Comparison of ENCODE assay signal across 14 cellular contexts in genomic region chr4:169773889-169774288, GRCh38. TPM values are rescaled to one million over a fixed set of nuclear protein-coding genes. Genes with fewer than 3 reads are reported as not detected.
DNase-seq lines count a peak whose midpoint lies in the region; ATAC-seq and TF ChIP-seq lines count a peak whose summit lies in the region.
"Had no signal": no experiment of that assay in that cellular context is flagged by ENCODE, and none has a peak within 500 bp of the region (broad histone marks: within the 10 kb centered on the region; RNA-seq: fewer than 3 reads in every experiment).

No MANE protein-coding gene starts in this region.

- TF ChIP-seq CTCF in GM23338 (conservative IDR thresholded peaks at IDR 0.05; ENCODE audit: low read depth in 2 of 2), result no peak
- no peak for TF ChIP-seq CTCF in hepatocyte (IDR thresholded peaks at IDR 0.05; ENCODE audit: poor library complexity)

- intact Hi-C loops in activated CD4-positive, alpha-beta memory T cell treated with anti-CD3 and anti-CD28 coated beads for 36 hours (cut with micrococcal nuclease), result no loop called here

- H3K9me3 ChIP-seq in hepatocyte (ENCODE audit: low read depth), result no peaks in the 10 kb centered on the region

- no peaks in the 10 kb centered on the region for H3K79me2 ChIP-seq in GM23338 (replicated peaks; ENCODE audit: insufficient read depth)
- no peaks in the 10 kb centered on the region for H3K79me2 ChIP-seq in hepatocyte

- H3K4me3 ChIP-seq in GM23338 (peak overlapping the region; percentile 74; the same call in 1 of the 2 replicates), hepatocyte (no peak overlapping the region)
- H3K4me3 ChIP-seq: GM12878 had no signal

- no peaks in the 10 kb centered on the region for H3K36me3 ChIP-seq in GM23338 (ENCODE audit: insufficient read depth)
- no peaks in the 10 kb centered on the region for H3K36me3 ChIP-seq in hepatocyte (replicated peaks; ENCODE audit: insufficient read depth, low read depth)

- peaks cover 8% of the 10 kb centered on the region for H3K27me3 Mint-ChIP-seq in GM23338 (ENCODE audit: insufficient read depth, low read depth, poor library complexity)
- peaks cover 21% of the 10 kb centered on the region for H3K27me3 Mint-ChIP-seq in activated CD4-positive, alpha-beta memory T cell treated with anti-CD3 and anti-CD28 coated beads for 36 hours

- WGBS in hepatocyte (ENCODE audit: low lambda C conversion rate, missing lambda C conversion rate), result 88% methylated on average over 7 of the region's 7 CpGs

- CTCF ChIA-PET in activated CD4-positive, alpha-beta memory T cell treated with anti-CD3 and anti-CD28 coated beads for 36 hours (lab: Charles Lee), result no interaction called here

- H3K9me3 Mint-ChIP-seq in GM23338, result peaks cover 2% of the 10 kb centered on the region; the same call in 2 of the 3 replicates
- H3K9me3 Mint-ChIP-seq in activated CD4-positive, alpha-beta memory T cell treated with anti-CD3 and anti-CD28 coated beads for 36 hours, result no peaks in the 10 kb centered on the region
- H3K9me3 Mint-ChIP-seq: CD4-positive, alpha-beta T cell had no signal

- H3K4me1 ChIP-seq in GM23338 (ENCODE audit: insufficient read depth) (peaks cover 5% of the 10 kb centered on the region; the same call in 1 of the 2 replicates), hepatocyte (ENCODE audit: insufficient read depth) (peaks cover 8% of the 10 kb centered on the region)

- POLR2A ChIA-PET in activated CD4-positive, alpha-beta memory T cell treated with anti-CD3 and anti-CD28 coated beads for 36 hours (lab: Charles Lee), result no interaction called here

- H3K4me3 Mint-ChIP-seq in GM23338, result no peak overlapping the region
- no peak overlapping the region for H3K4me3 Mint-ChIP-seq in activated CD4-positive, alpha-beta memory T cell treated with anti-CD3 and anti-CD28 coated beads for 36 hours
- H3K4me3 Mint-ChIP-seq: H9 had no signal

- H2AFZ ChIP-seq in GM23338, result peak overlapping the region; percentile 98
- no peak overlapping the region for H2AFZ ChIP-seq in hepatocyte

- H4K20me1 ChIP-seq in GM23338 (replicated peaks; ENCODE audit: insufficient read depth), result no peaks in the 10 kb centered on the region
- H4K20me1 ChIP-seq in hepatocyte (ENCODE audit: insufficient read depth, poor library complexity, severe bottlenecking), result no peaks in the 10 kb centered on the region

- H3F3A ChIP-seq in GM23338 (replicated peaks; ENCODE audit: low read depth), result no peaks in the 10 kb centered on the region

- DNase-seq in GM23338 (ENCODE audit: low spot score), result no peak
- peak; percentile 68 for DNase-seq in globus pallidus (ENCODE audit: low spot score)
- peak; percentile 44 for DNase-seq in midbrain (lab: John Stamatoyannopoulos, UW)
- DNase-seq in superior temporal gyrus (ENCODE audit: extremely low spot score), result peak; percentile 55
- DNase-seq in NCI-H345 treated with DMSO at 0.1 percent for 48 hours (lab: John Stamatoyannopoulos, UW; ENCODE audit: unreplicated experiment), result no peak
- no peak for DNase-seq in activated CD4-positive, alpha-beta memory T cell treated with anti-CD3 and anti-CD28 coated beads for 36 hours
- DNase-seq in hepatocyte (ENCODE audit: low spot score), result no peak
- DNase-seq: ACHN; CD4-positive, alpha-beta T cell; DMS79; GOT3; H9 had no signal

- H3K9me2 ChIP-seq in GM23338 (ENCODE audit: insufficient read depth), result no peaks in the 10 kb centered on the region
- H3K9me2 ChIP-seq in hepatocyte (replicated peaks; ENCODE audit: insufficient read depth), result no peaks in the 10 kb centered on the region

- H3K4me2 ChIP-seq in GM23338 (peak overlapping the region; percentile 92; the same call in 1 of the 2 replicates), hepatocyte (no peak overlapping the region)

- H3K4me1 Mint-ChIP-seq in GM23338, result peaks cover 2% of the 10 kb centered on the region; the same call in 1 of the 3 replicates
- peaks cover 2% of the 10 kb centered on the region for H3K4me1 Mint-ChIP-seq in activated CD4-positive, alpha-beta memory T cell treated with anti-CD3 and anti-CD28 coated beads for 36 hours (ENCODE audit: low read depth)

- H3K36me3 Mint-ChIP-seq in GM23338 (ENCODE audit: low read depth), result no peaks in the 10 kb centered on the region
- H3K36me3 Mint-ChIP-seq in activated CD4-positive, alpha-beta memory T cell treated with anti-CD3 and anti-CD28 coated beads for 36 hours, result no peaks in the 10 kb centered on the region

- peaks cover 11% of the 10 kb centered on the region; the same call in 1 of the 2 replicates for H3K27me3 ChIP-seq in GM23338 (ENCODE audit: insufficient read depth)
- no peaks in the 10 kb centered on the region for H3K27me3 ChIP-seq in hepatocyte

- H3K27ac ChIP-seq in GM23338 (ENCODE audit: low read depth), result no peak overlapping the region
- H3K27ac ChIP-seq in hepatocyte, result no peak overlapping the region

- no peak for ATAC-seq in GM23338

- no peak overlapping the region for H3K27ac Mint-ChIP-seq in GM23338
- H3K27ac Mint-ChIP-seq in activated CD4-positive, alpha-beta memory T cell treated with anti-CD3 and anti-CD28 coated beads for 36 hours, result no peak overlapping the region
- H3K27ac Mint-ChIP-seq: B cell; CD4-positive, alpha-beta T cell; H9 had no signal

TF ChIP-seq in GM23338, 12 proteins besides CTCF, POLR2A, EP300 and RAD21:
- TF ChIP-seq, protein P1, sequence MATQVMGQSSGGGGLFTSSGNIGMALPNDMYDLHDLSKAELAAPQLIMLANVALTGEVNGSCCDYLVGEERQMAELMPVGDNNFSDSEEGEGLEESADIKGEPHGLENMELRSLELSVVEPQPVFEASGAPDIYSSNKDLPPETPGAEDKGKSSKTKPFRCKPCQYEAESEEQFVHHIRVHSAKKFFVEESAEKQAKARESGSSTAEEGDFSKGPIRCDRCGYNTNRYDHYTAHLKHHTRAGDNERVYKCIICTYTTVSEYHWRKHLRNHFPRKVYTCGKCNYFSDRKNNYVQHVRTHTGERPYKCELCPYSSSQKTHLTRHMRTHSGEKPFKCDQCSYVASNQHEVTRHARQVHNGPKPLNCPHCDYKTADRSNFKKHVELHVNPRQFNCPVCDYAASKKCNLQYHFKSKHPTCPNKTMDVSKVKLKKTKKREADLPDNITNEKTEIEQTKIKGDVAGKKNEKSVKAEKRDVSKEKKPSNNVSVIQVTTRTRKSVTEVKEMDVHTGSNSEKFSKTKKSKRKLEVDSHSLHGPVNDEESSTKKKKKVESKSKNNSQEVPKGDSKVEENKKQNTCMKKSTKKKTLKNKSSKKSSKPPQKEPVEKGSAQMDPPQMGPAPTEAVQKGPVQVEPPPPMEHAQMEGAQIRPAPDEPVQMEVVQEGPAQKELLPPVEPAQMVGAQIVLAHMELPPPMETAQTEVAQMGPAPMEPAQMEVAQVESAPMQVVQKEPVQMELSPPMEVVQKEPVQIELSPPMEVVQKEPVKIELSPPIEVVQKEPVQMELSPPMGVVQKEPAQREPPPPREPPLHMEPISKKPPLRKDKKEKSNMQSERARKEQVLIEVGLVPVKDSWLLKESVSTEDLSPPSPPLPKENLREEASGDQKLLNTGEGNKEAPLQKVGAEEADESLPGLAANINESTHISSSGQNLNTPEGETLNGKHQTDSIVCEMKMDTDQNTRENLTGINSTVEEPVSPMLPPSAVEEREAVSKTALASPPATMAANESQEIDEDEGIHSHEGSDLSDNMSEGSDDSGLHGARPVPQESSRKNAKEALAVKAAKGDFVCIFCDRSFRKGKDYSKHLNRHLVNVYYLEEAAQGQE (IDR thresholded peaks at IDR 0.05; ENCODE audit: unreplicated experiment), result no peak
- TF ChIP-seq STAT1 (IDR thresholded peaks at IDR 0.05; ENCODE audit: unreplicated experiment), result no peak

RNA-seq across cellular contexts. Expression of gene HPF1, which starts 16.1 kb away (rescaled TPM):
- 37.6 and 57.6 TPM in 2 replicates for total RNA-seq in GM23338 (2014; rRNA removed; shearing (Covaris generic))
- polyA plus RNA-seq in GM23338 (2016; fragmentation: Nextera tagmentation; extraction: Ambion mirVana) (123 and 128 TPM in 2 replicates), hepatocyte (21.8 and 25.7 TPM in 2 replicates)
- total RNA-seq in activated CD4-positive, alpha-beta memory T cell treated with anti-CD3 and anti-CD28 coated beads for 36 hours, result 10 to 100 TPM; 36.6 to 41.1 TPM
- total RNA-seq in hepatocyte, result 19.7 and 29.0 TPM in 2 replicates

Comparison
In these comparisons a context has a peak if more than half of its experiments do, and no peak if none do; other contexts are left out.
1. DNase-seq: peak in globus pallidus (single experiment), midbrain (single experiment) and superior temporal gyrus (single experiment); none in GM23338 (single experiment), NCI-H345 treated with DMSO at 0.1 percent for 48 hours (single experiment), activated CD4-positive, alpha-beta memory T cell treated with anti-CD3 and anti-CD28 coated beads for 36 hours (single experiment) and hepatocyte (single experiment).